In the genomic region with DNA sequence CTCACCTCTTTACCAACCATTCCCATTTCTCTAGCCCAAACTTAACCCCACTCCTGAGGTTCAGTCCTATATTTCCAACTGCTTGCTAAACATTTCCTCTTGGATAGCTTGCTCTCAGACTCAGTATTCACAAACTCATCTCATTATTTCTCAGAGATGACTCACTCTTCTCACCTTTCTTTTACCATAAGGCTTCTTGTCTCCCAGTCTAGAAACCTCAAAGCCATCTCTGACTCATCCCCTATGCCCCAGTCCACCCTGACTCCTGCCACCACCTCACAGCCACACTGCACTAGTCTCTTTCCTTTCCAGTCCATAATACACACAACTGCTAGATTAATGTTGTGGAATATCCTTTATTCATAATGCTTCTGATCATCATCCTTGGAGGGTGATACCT, we compare ENCODE assay signal across 1 cellular context.
TF ChIP-seq lines count a peak whose summit lies in the region.

No MANE protein-coding gene starts in this region.

TF ChIP-seq in GM23338, 12 proteins besides CTCF, POLR2A, EP300 and RAD21 (continued from another document):
- TF ChIP-seq, protein P1, sequence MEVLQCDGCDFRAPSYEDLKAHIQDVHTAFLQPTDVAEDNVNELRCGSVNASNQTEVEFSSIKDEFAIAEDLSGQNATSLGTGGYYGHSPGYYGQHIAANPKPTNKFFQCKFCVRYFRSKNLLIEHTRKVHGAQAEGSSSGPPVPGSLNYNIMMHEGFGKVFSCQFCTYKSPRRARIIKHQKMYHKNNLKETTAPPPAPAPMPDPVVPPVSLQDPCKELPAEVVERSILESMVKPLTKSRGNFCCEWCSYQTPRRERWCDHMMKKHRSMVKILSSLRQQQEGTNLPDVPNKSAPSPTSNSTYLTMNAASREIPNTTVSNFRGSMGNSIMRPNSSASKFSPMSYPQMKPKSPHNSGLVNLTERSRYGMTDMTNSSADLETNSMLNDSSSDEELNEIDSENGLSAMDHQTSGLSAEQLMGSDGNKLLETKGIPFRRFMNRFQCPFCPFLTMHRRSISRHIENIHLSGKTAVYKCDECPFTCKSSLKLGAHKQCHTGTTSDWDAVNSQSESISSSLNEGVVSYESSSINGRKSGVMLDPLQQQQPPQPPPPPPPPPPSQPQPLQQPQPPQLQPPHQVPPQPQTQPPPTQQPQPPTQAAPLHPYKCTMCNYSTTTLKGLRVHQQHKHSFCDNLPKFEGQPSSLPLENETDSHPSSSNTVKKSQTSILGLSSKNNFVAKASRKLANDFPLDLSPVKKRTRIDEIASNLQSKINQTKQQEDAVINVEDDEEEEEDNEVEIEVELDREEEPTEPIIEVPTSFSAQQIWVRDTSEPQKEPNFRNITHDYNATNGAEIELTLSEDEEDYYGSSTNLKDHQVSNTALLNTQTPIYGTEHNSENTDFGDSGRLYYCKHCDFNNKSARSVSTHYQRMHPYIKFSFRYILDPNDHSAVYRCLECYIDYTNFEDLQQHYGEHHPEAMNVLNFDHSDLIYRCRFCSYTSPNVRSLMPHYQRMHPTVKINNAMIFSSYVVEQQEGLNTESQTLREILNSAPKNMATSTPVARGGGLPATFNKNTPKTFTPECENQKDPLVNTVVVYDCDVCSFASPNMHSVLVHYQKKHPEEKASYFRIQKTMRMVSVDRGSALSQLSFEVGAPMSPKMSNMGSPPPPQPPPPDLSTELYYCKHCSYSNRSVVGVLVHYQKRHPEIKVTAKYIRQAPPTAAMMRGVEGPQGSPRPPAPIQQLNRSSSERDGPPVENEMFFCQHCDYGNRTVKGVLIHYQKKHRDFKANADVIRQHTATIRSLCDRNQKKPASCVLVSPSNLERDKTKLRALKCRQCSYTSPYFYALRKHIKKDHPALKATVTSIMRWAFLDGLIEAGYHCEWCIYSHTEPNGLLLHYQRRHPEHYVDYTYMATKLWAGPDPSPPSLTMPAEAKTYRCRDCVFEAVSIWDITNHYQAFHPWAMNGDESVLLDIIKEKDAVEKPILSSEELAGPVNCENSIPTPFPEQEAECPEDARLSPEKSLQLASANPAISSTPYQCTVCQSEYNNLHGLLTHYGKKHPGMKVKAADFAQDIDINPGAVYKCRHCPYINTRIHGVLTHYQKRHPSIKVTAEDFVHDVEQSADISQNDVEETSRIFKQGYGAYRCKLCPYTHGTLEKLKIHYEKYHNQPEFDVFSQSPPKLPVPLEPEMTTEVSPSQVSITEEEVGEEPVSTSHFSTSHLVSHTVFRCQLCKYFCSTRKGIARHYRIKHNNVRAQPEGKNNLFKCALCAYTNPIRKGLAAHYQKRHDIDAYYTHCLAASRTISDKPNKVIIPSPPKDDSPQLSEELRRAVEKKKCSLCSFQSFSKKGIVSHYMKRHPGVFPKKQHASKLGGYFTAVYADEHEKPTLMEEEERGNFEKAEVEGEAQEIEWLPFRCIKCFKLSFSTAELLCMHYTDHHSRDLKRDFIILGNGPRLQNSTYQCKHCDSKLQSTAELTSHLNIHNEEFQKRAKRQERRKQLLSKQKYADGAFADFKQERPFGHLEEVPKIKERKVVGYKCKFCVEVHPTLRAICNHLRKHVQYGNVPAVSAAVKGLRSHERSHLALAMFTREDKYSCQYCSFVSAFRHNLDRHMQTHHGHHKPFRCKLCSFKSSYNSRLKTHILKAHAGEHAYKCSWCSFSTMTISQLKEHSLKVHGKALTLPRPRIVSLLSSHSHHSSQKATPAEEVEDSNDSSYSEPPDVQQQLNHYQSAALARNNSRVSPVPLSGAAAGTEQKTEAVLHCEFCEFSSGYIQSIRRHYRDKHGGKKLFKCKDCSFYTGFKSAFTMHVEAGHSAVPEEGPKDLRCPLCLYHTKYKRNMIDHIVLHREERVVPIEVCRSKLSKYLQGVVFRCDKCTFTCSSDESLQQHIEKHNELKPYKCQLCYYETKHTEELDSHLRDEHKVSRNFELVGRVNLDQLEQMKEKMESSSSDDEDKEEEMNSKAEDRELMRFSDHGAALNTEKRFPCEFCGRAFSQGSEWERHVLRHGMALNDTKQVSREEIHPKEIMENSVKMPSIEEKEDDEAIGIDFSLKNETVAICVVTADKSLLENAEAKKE (CRISPR knock-in tag; IDR thresholded peaks at IDR 0.05) = no peak
- no peak for TF ChIP-seq POLR2AphosphoS5 (IDR thresholded peaks at IDR 0.05; ENCODE audit: low read depth)
- TF ChIP-seq, protein P2, sequence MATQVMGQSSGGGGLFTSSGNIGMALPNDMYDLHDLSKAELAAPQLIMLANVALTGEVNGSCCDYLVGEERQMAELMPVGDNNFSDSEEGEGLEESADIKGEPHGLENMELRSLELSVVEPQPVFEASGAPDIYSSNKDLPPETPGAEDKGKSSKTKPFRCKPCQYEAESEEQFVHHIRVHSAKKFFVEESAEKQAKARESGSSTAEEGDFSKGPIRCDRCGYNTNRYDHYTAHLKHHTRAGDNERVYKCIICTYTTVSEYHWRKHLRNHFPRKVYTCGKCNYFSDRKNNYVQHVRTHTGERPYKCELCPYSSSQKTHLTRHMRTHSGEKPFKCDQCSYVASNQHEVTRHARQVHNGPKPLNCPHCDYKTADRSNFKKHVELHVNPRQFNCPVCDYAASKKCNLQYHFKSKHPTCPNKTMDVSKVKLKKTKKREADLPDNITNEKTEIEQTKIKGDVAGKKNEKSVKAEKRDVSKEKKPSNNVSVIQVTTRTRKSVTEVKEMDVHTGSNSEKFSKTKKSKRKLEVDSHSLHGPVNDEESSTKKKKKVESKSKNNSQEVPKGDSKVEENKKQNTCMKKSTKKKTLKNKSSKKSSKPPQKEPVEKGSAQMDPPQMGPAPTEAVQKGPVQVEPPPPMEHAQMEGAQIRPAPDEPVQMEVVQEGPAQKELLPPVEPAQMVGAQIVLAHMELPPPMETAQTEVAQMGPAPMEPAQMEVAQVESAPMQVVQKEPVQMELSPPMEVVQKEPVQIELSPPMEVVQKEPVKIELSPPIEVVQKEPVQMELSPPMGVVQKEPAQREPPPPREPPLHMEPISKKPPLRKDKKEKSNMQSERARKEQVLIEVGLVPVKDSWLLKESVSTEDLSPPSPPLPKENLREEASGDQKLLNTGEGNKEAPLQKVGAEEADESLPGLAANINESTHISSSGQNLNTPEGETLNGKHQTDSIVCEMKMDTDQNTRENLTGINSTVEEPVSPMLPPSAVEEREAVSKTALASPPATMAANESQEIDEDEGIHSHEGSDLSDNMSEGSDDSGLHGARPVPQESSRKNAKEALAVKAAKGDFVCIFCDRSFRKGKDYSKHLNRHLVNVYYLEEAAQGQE (IDR thresholded peaks at IDR 0.05; ENCODE audit: unreplicated experiment) = no peak
- no peak for TF ChIP-seq CREB1 (CRISPR knock-in tag; IDR thresholded peaks at IDR 0.05; ENCODE audit: low read depth)
- no peak for TF ChIP-seq EZH2phosphoT487 (IDR thresholded peaks at IDR 0.05; ENCODE audit: unreplicated experiment)
- no peak for TF ChIP-seq NANOG (IDR thresholded peaks at IDR 0.05; ENCODE audit: borderline replicate concordance)
- TF ChIP-seq JUNB (IDR thresholded peaks at IDR 0.05; ENCODE audit: unreplicated experiment) = no peak
TF ChIP-seq in GM23338: peak in this region for 0.
